8 cellular contexts compared by ENCODE assay signal in genomic region chr16:68085259-68086071, GRCh38. TPM values are rescaled to one million over a fixed set of nuclear protein-coding genes. Genes with fewer than 3 reads are reported as not detected.
A peak's percentile ranks its signal among the peaks of the same experiment; 100 is the strongest.
DNase-seq lines count a peak whose midpoint lies in the region; ATAC-seq and TF ChIP-seq lines count a peak whose summit lies in the region.

Gene NFATC3, plus strand, starts transcription at chr16:68085370. Its CDS starts 312 bp downstream, at chr16:68085682.

- no peak for TF ChIP-seq POLR2A in testis (IDR thresholded peaks at IDR 0.05)

- no peaks in the 10 kb centered on the region for H3K36me3 ChIP-seq in ES-I3 (ENCODE audit: insufficient read depth, low read length)
- no peaks in the 10 kb centered on the region for H3K36me3 ChIP-seq in KOPT-K1 (ENCODE audit: insufficient read depth, low read length)
- H3K36me3 ChIP-seq in SK-N-SH (replicated peaks in 1 of 2; ENCODE audit: control insufficient read depth in 1 of 2, insufficient read depth in 2 of 2, low read length in 1 of 2), result no peaks in the 10 kb centered on the region
- H3K36me3 ChIP-seq in testis (ENCODE audit: low read depth, missing control alignments), result no peaks in the 10 kb centered on the region

- peak within 1 kb of the TSS; percentile 93 for H3K27ac Mint-ChIP-seq in activated naive CD4-positive, alpha-beta T cell treated with anti-CD3 and anti-CD28 coated beads, Interleukin-2, amount 50 U/mL, for 24 hours
- peak within 1 kb of the TSS; percentile 94 for H3K27ac Mint-ChIP-seq in osteocyte (ENCODE audit: unreplicated experiment)

- peaks cover 48% of the 10 kb centered on the region for H3K79me2 ChIP-seq in SK-N-SH (ENCODE audit: insufficient read depth)

- CTCF ChIA-PET in SK-N-SH (lab: Yijun Ruan, JAX), result interaction anchor here (1.0 to 2.8 kb wide), 8 partner anchors 8 to 269 kb away, joined by 3 to 19 read pairs (median 4); no protein-coding TSS in a partner anchor

- POLR2A ChIA-PET in SK-N-SH (lab: Yijun Ruan, JAX), result interaction anchor here (0.6 to 2.8 kb wide), 15 partner anchors 9 to 753 kb away, joined by 3 to 10 read pairs (median 3); partner anchors contain the start of genes ATP6V0D1, DDX28, DUS2 and PRMT7

- peak; percentile 97 for DNase-seq in SK-N-SH
- DNase-seq in glomerular endothelial cell (ENCODE audit: extremely low read depth, low read depth, low spot score), result no peak
- peak; percentile 99 for DNase-seq in osteocyte (ENCODE audit: extremely low spot score, unreplicated experiment)
- peak; percentile 99 for DNase-seq in testis

- peaks cover 9% of the 10 kb centered on the region for H3K4me1 ChIP-seq in ES-I3 (ENCODE audit: insufficient read depth, low read length)
- H3K4me1 ChIP-seq in SK-N-SH (ENCODE audit: control insufficient read depth in 1 of 2, insufficient read depth in 2 of 2, low read depth in 1 of 2, low read length in 1 of 2), result peaks cover 11 to 14% of the 10 kb centered on the region in 2 experiments; a peak in 3 of 4 replicates
- H3K4me1 ChIP-seq in testis, result peaks cover 37% of the 10 kb centered on the region

- H3K4me1 Mint-ChIP-seq in activated naive CD4-positive, alpha-beta T cell treated with anti-CD3 and anti-CD28 coated beads, Interleukin-2, amount 50 U/mL, for 24 hours, result peaks cover 68% of the 10 kb centered on the region
- peaks cover 34% of the 10 kb centered on the region for H3K4me1 Mint-ChIP-seq in osteocyte (ENCODE audit: unreplicated experiment)

- WGBS in SK-N-SH (ENCODE audit: low lambda C conversion rate), result 0% methylated on average over 22 of the region's 104 CpGs
- WGBS in testis, 2 donors, result 0 to 1% methylated on average over 35 to 74 of the region's 104 CpGs

- peak within 1 kb of the TSS; percentile 92 for H3K4me3 Mint-ChIP-seq in activated naive CD4-positive, alpha-beta T cell treated with anti-CD3 and anti-CD28 coated beads, Interleukin-2, amount 50 U/mL, for 24 hours
- peak within 1 kb of the TSS; percentile 95 for H3K4me3 Mint-ChIP-seq in osteocyte (ENCODE audit: unreplicated experiment)

- H4K20me1 ChIP-seq in SK-N-SH (ENCODE audit: insufficient read depth), result peaks cover 12% of the 10 kb centered on the region

- H3K9me3 ChIP-seq in ES-I3 (ENCODE audit: control insufficient read depth, insufficient read depth, low read length) (no peaks in the 10 kb centered on the region), KOPT-K1 (ENCODE audit: insufficient read depth, low read length, poor library complexity, severe bottlenecking) (no peaks in the 10 kb centered on the region), SK-N-SH (no peaks in the 10 kb centered on the region), testis (no peaks in the 10 kb centered on the region)

- H3K27me3 ChIP-seq in SK-N-SH (ENCODE audit: insufficient read depth), result no peaks in the 10 kb centered on the region
- no peaks in the 10 kb centered on the region for H3K27me3 ChIP-seq in testis

- peak; percentile 57 for ATAC-seq in GM21737 (IDR thresholded peaks at IDR 0.05; ENCODE audit: unreplicated experiment)

- intact Hi-C loops in testis (cut with DNase I; ENCODE audit: low total_unique reads), result loop anchor here (10.0 kb wide), 1 partner anchor 149 kb away; the partner anchor contains the start of gene ESRP2

- TF ChIP-seq EP300 in SK-N-SH (IDR thresholded peaks at IDR 0.05; ENCODE audit: borderline replicate concordance in 1 of 2, low read depth in 1 of 2, low read length in 1 of 2), result peak in 1 of 2 experiments; percentile 39; a peak in 1 of 4 replicates

- no peak for TF ChIP-seq RAD21 in SK-N-SH (IDR thresholded peaks at IDR 0.05; ENCODE audit: low read length)

- peaks cover 2% of the 10 kb centered on the region for H3K36me3 Mint-ChIP-seq in activated naive CD4-positive, alpha-beta T cell treated with anti-CD3 and anti-CD28 coated beads, Interleukin-2, amount 50 U/mL, for 24 hours
- no peaks in the 10 kb centered on the region for H3K36me3 Mint-ChIP-seq in osteocyte (ENCODE audit: unreplicated experiment)

- H3K9ac ChIP-seq in ES-I3 (ENCODE audit: low read depth, low read length) (peak within 1 kb of the TSS; percentile 99), SK-N-SH (peak within 1 kb of the TSS; percentile 85)

- H3F3A ChIP-seq in SK-N-SH (replicated peaks; ENCODE audit: insufficient read depth), result peaks cover 28% of the 10 kb centered on the region

- peak within 1 kb of the TSS; percentile 98 for H2AFZ ChIP-seq in SK-N-SH (ENCODE audit: low read depth)

- no peaks in the 10 kb centered on the region for H3K9me2 ChIP-seq in SK-N-SH

- TF ChIP-seq CTCF in SK-N-SH (IDR thresholded peaks at IDR 0.05) (no peak), osteocyte (IDR thresholded peaks at IDR 0.05) (no peak), testis (IDR thresholded peaks at IDR 0.05) (no peak)

- H3K4me3 ChIP-seq in SK-N-SH (ENCODE audit: low read depth in 2 of 2, low read length in 1 of 2), result peak within 1 kb of the TSS; percentile 78 to 97
- peak within 1 kb of the TSS; percentile 85 to 98 for H3K4me3 ChIP-seq in testis

- H3K27ac ChIP-seq in KOPT-K1 (ENCODE audit: low read depth, low read length, poor library complexity, severe bottlenecking), result peak within 1 kb of the TSS; percentile 93
- peak within 1 kb of the TSS; percentile 83 to 99 for H3K27ac ChIP-seq in SK-N-SH (ENCODE audit: low read depth in 2 of 2, low read length in 1 of 2)
- peak within 1 kb of the TSS; percentile 98 to 99 for H3K27ac ChIP-seq in testis

- H3K27me3 Mint-ChIP-seq in activated naive CD4-positive, alpha-beta T cell treated with anti-CD3 and anti-CD28 coated beads, Interleukin-2, amount 50 U/mL, for 24 hours, result no peaks in the 10 kb centered on the region
- H3K27me3 Mint-ChIP-seq in osteocyte (ENCODE audit: unreplicated experiment), result no peaks in the 10 kb centered on the region

- no peaks in the 10 kb centered on the region for H3K9me3 Mint-ChIP-seq in activated naive CD4-positive, alpha-beta T cell treated with anti-CD3 and anti-CD28 coated beads, Interleukin-2, amount 50 U/mL, for 24 hours
- H3K9me3 Mint-ChIP-seq in osteocyte (ENCODE audit: unreplicated experiment), result no peaks in the 10 kb centered on the region

- peak within 1 kb of the TSS; percentile 88 for H3K4me2 ChIP-seq in SK-N-SH

TF ChIP-seq in SK-N-SH, 30 proteins besides CTCF, POLR2A, EP300 and RAD21:
- TF ChIP-seq YY1 (IDR thresholded peaks at IDR 0.05; ENCODE audit: low read depth) (no peak), MXI1 (IDR thresholded peaks at IDR 0.05; ENCODE audit: low read depth, low read length) (peak; percentile 70), TAF1 (IDR thresholded peaks at IDR 0.05; ENCODE audit: borderline replicate concordance, low read depth, low read length) (peak; percentile 67; the same call in 1 of the 2 replicates), ELF1 (IDR thresholded peaks at IDR 0.05) (no peak), CHD2 (IDR thresholded peaks at IDR 0.05; ENCODE audit: low read length, partially characterized antibody) (peak; percentile 98), SIN3A (IDR thresholded peaks at IDR 0.05; ENCODE audit: borderline replicate concordance, low read depth, low read length) (peak; percentile 64; the same call in 1 of the 2 replicates)
TF ChIP-seq in SK-N-SH: peak in this region for 4.

RNA-seq across cellular contexts. Expression of gene NFATC3, which starts in this region (rescaled TPM):
- polyA plus RNA-seq in SK-N-SH (2012; rRNA removed) (5.7 and 7.8 TPM in 2 replicates), testis (ENCODE audit: insufficient read depth, low read depth, low replicate concordance) (78.0 TPM)
- polyA plus RNA-seq in SK-N-SH (2012; cell fraction: cytosol; rRNA removed), result 7.1 and 7.9 TPM in 2 replicates
- polyA plus RNA-seq in SK-N-SH (2012; cell fraction: nucleus; rRNA removed), result 5.9 and 9.0 TPM in 2 replicates
- total RNA-seq in glomerular endothelial cell (17.1 and 22.8 TPM in 2 replicates), osteocyte (42.0 and 42.3 TPM in 2 replicates), testis (100 to 1,000 TPM in 1 of 2 donors, 10 to 100 TPM in 1; 94.7 to 115 TPM)
